In genomic region chr17:66203274-66204015, GRCh38 we compare ENCODE assay signal across 27 cellular contexts. TPM values are rescaled to one million over a fixed set of nuclear protein-coding genes. Genes with fewer than 3 reads are reported as not detected.
"Had no signal": no experiment of that assay in that cellular context is flagged by ENCODE, and none has a peak within 500 bp of the region (broad histone marks: within the 10 kb centered on the region; RNA-seq: fewer than 3 reads in every experiment).

No MANE protein-coding gene starts in this region.

- H3K27ac Mint-ChIP-seq: activated CD8-positive, alpha-beta T cell treated with anti-CD3 and anti-CD28 coated beads, Interleukin-2, amount 10 ng/mL, durations not matched to agents 7 days and 5 days; activated naive CD8-positive, alpha-beta T cell treated with anti-CD3 and anti-CD28 coated beads, Interleukin-2, amount 50 U/mL, for 24 hours; T-helper 17 cell; WTC11 had no signal

- H3K27ac ChIP-seq: brain microvascular endothelial cell, cardiac muscle cell had no signal

- ATAC-seq: activated CD8-positive, alpha-beta T cell treated with anti-CD3 and anti-CD28 coated beads, Interleukin-2, amount 10 ng/mL, durations not matched to agents 7 days and 5 days; activated naive CD8-positive, alpha-beta T cell treated with anti-CD3 and anti-CD28 coated beads, Interleukin-2, amount 50 U/mL, for 24 hours; T-helper 17 cell; WTC11 had no signal

- H3K4me3 ChIP-seq: cardiac muscle cell had no signal

- H3K4me3 Mint-ChIP-seq: activated CD8-positive, alpha-beta T cell treated with anti-CD3 and anti-CD28 coated beads, Interleukin-2, amount 10 ng/mL, durations not matched to agents 7 days and 5 days; activated naive CD8-positive, alpha-beta T cell treated with anti-CD3 and anti-CD28 coated beads, Interleukin-2, amount 50 U/mL, for 24 hours; WTC11 had no signal

- H3K27me3 Mint-ChIP-seq: activated naive CD8-positive, alpha-beta T cell treated with anti-CD3 and anti-CD28 coated beads, Interleukin-2, amount 50 U/mL, for 24 hours; T-helper 17 cell had no signal

- FAIRE-seq: astrocyte had no signal

- H3K9me3 Mint-ChIP-seq: activated naive CD8-positive, alpha-beta T cell treated with anti-CD3 and anti-CD28 coated beads, Interleukin-2, amount 50 U/mL, for 24 hours had no signal

- H3K36me3 ChIP-seq: brain microvascular endothelial cell, cardiac muscle cell had no signal

- DNase-seq: activated CD4-positive, alpha-beta T cell treated with anti-CD3 and anti-CD28 coated beads for 48 hours; activated CD4-positive, alpha-beta T cell treated with anti-CD3 and anti-CD28 coated beads, Interleukin-2, amount 50 U/mL, for 4 hours; activated CD4-positive, CD25-positive, alpha-beta regulatory T cell treated with anti-CD3 and anti-CD28 coated beads, Interleukin-2, amount 50 U/mL, for 72 hours; activated CD8-positive, alpha-beta memory T cell treated with anti-CD3 and anti-CD28 coated beads, Interleukin-2, amount 50 U/mL, for 48 hours; activated CD8-positive, alpha-beta T cell treated with anti-CD3 and anti-CD28 coated beads, Interleukin-2, amount 10 ng/mL, durations not matched to agents 7 days and 5 days; activated naive CD4-positive, alpha-beta T cell treated with anti-CD3 and anti-CD28 coated beads, Interleukin-2, amount 50 U/mL, for 16 hours; activated naive CD8-positive, alpha-beta T cell treated with anti-CD3 and anti-CD28 coated beads, Interleukin-2, amount 50 U/mL, for 24 hours; activated T-cell treated with anti-CD3 and anti-CD28 coated beads, Interleukin-2, amount 50 U/mL, for 1 hour; amniotic stem cell; brain microvascular endothelial cell; Karpas-422; NCI-H1048; NCI-H1417; NCI-H1930; NCI-H2171; NCI-H2227 treated with DMSO at 0.1 percent for 48 hours; NCI-H446 treated with DMSO at 0.1 percent for 48 hours; NCI-H524 treated with DMSO at 0.1 percent for 48 hours; NCI-H774; SIG-M5; T-helper 17 cell; T-helper 9 cell had no signal

- H3K27me3 ChIP-seq: brain microvascular endothelial cell, cardiac muscle cell had no signal

RNA-seq across cellular contexts. Expression of gene APOH, which starts 25.8 kb away (rescaled TPM):
- total RNA-seq: activated CD8-positive, alpha-beta T cell treated with anti-CD3 and anti-CD28 coated beads, Interleukin-2, amount 10 ng/mL, durations not matched to agents 7 days and 5 days; astrocyte; cardiac muscle cell; OCI-LY7; RPMI7951; T-helper 17 cell had no signal
- polyA plus RNA-seq: cardiac muscle cell had no signal
